Comparison of ENCODE assay signal across 30 cellular contexts in genomic region chr5:151614565-151614964, GRCh38. TPM values are rescaled to one million over a fixed set of nuclear protein-coding genes. Genes with fewer than 3 reads are reported as not detected.
A peak's percentile ranks its signal among the peaks of the same experiment; 100 is the strongest.
DNase-seq lines count a peak whose midpoint lies in the region; ATAC-seq, FAIRE-seq and TF ChIP-seq lines count a peak whose summit lies in the region.
"Had no signal": no experiment of that assay in that cellular context is flagged by ENCODE, and none has a peak within 500 bp of the region (broad histone marks: within the 10 kb centered on the region; RNA-seq: fewer than 3 reads in every experiment).

No MANE protein-coding gene starts in this region.

- H3K27me3 ChIP-seq in trophoblast cell (ENCODE audit: insufficient read depth, low read length) = no peaks in the 10 kb centered on the region
- no peaks in the 10 kb centered on the region for H3K27me3 ChIP-seq in pancreas
- H3K27me3 ChIP-seq: tibial nerve had no signal

- WGBS in trophoblast cell (ENCODE audit: extremely low coverage, insufficient coverage, insufficient read length) = no CpG with 5 or more reads among the region's 7 CpGs
- 44 to 61% methylated on average over 7 of the region's 7 CpGs for WGBS in pancreas, 2 donors

- TF ChIP-seq CTCF in pancreas (IDR thresholded peaks at IDR 0.05) = no peak

- no peaks in the 10 kb centered on the region for H3K9me3 ChIP-seq in trophoblast cell (ENCODE audit: insufficient read depth, low read depth, low read length)
- H3K9me3 ChIP-seq in pancreas = no peaks in the 10 kb centered on the region
- H3K9me3 ChIP-seq: Caco-2, prostate gland, tibial nerve had no signal

- H3K27ac ChIP-seq in epithelial cell of prostate = peak overlapping the region; percentile 87
- H3K27ac ChIP-seq in trophoblast cell (ENCODE audit: low read depth, low read length) = no peak overlapping the region
- no peak overlapping the region for H3K27ac ChIP-seq in pancreas
- H3K27ac ChIP-seq: 22Rv1, prostate gland, tibial nerve, VCaP had no signal

- no peak overlapping the region for H3K23ac ChIP-seq in trophoblast cell (ENCODE audit: low read length)

- H3K18ac ChIP-seq in trophoblast cell (ENCODE audit: low read length) = peak overlapping the region; percentile 25

- H3K4ac ChIP-seq in trophoblast cell (ENCODE audit: low read depth, low read length) = no peak overlapping the region

- peaks cover 16 to 31% of the 10 kb centered on the region in 2 experiments for H3K4me1 ChIP-seq in trophoblast cell (ENCODE audit: control insufficient read depth in 1 of 2, insufficient read depth in 2 of 2, low read length in 2 of 2)
- no peaks in the 10 kb centered on the region for H3K4me1 ChIP-seq in pancreas
- H3K4me1 ChIP-seq: prostate gland, tibial nerve had no signal

- no peak overlapping the region for H2BK12ac ChIP-seq in trophoblast cell (ENCODE audit: low read length)

- no peak overlapping the region for H4K12ac ChIP-seq in trophoblast cell (ENCODE audit: low read depth, low read length)

- H2AK5ac ChIP-seq in trophoblast cell (ENCODE audit: low read length) = no peak overlapping the region

- H3K4me3 ChIP-seq in trophoblast cell (ENCODE audit: low read depth, low read length) (no peak overlapping the region), pancreas (no peak overlapping the region)
- H3K4me3 ChIP-seq: prostate gland, tibial nerve had no signal

- H3K36me3 ChIP-seq in trophoblast cell (ENCODE audit: control insufficient read depth in 1 of 2, insufficient read depth in 2 of 2, low read length in 2 of 2) (no peaks in the 10 kb centered on the region), pancreas (no peaks in the 10 kb centered on the region)
- H3K36me3 ChIP-seq: prostate gland, tibial nerve had no signal

- no peak overlapping the region for H2AFZ ChIP-seq in trophoblast cell (ENCODE audit: insufficient read depth, low read length, poor library complexity)

- ATAC-seq in pancreas = no peak
- ATAC-seq: left ventricle myocardium superior, Panc1, sciatic nerve had no signal

- peak overlapping the region; percentile 69 for H3K14ac ChIP-seq in trophoblast cell (ENCODE audit: low read length)

- no peak for FAIRE-seq in pancreas (lab: Jason Lieb, UNC)

- no peak overlapping the region for H3K9ac ChIP-seq in trophoblast cell (ENCODE audit: low read length)

- H3K4me2 ChIP-seq in trophoblast cell (ENCODE audit: low read length) = no peak overlapping the region

- no peak overlapping the region for H4K8ac ChIP-seq in trophoblast cell (ENCODE audit: low read depth, low read length)

- peaks cover 3% of the 10 kb centered on the region for H3K79me2 ChIP-seq in trophoblast cell (ENCODE audit: control insufficient read depth, insufficient read depth, low read length, poor library complexity)

- DNase-seq in DMS 273 (lab: John Stamatoyannopoulos, UW; ENCODE audit: unreplicated experiment) (peak; percentile 15), DMS 273 treated with DMSO at 0.1 percent for 48 hours (lab: John Stamatoyannopoulos, UW) (no peak), M059J (ENCODE audit: low read depth) (peak; percentile 37), epithelial cell of prostate (ENCODE audit: low read depth, low spot score) (no peak), trophoblast cell (no peak), RKO (ENCODE audit: low spot score) (no peak), AML-193 (lab: John Stamatoyannopoulos, UW) (no peak), pancreas (no peak)
- DNase-seq: activated CD4-positive, alpha-beta T cell treated with anti-CD3 and anti-CD28 coated beads for 4 hours; activated naive CD4-positive, alpha-beta T cell treated with anti-CD3 and anti-CD28 coated beads, Interleukin-2, amount 50 U/mL, for 16 hours; activated T-cell treated with anti-CD3 and anti-CD28 coated beads for 4 hours; amniotic stem cell; C1 segment of cervical spinal cord; DMS79; GDM1; IMR-90; left ventricle myocardium superior; NCI-H1092 treated with DMSO at 0.1 percent for 48 hours; NCI-H187; NCI-H524; stimulated activated CD4-positive, alpha-beta T cell treated with anti-CD3 and anti-CD28 coated beads, Interleukin-4, amount 100 ng/mL, for 24 hours; SW 1271; T-helper 9 cell had no signal

- H4K91ac ChIP-seq in trophoblast cell (ENCODE audit: low read depth, low read length) = peak overlapping the region; percentile 52

- H3K79me1 ChIP-seq in trophoblast cell (ENCODE audit: low read length) = peaks cover 7% of the 10 kb centered on the region

- intact Hi-C loops in pancreas (cut with DNase I) = no loop called here

- peak overlapping the region; percentile 37 for H2BK120ac ChIP-seq in trophoblast cell (ENCODE audit: insufficient read depth, low read length, poor library complexity)

- no peak overlapping the region for H2BK5ac ChIP-seq in trophoblast cell (ENCODE audit: low read depth, low read length, poor library complexity)

RNA-seq across cellular contexts. Expression of gene FAT2, which starts 23.4 kb away (rescaled TPM):
- 0.05 and 0.17 TPM in 2 replicates for total RNA-seq in M059J (2014; rRNA removed; shearing (Covaris generic))
- polyA plus RNA-seq in trophoblast cell (2013) = 0.26 and 0.30 TPM in 2 replicates
- under 1 TPM in 3 of 6 donors, not detected in 3; under 0.01 to 0.06 (median 0.06) TPM for total RNA-seq in pancreas
- under 1 TPM in 1 of 2 donors, not detected in 1; under 0.01 TPM for polyA plus RNA-seq in pancreas
- total RNA-seq: left ventricle myocardium superior had no signal

Comparison
In these comparisons a context has a peak if more than half of its experiments do, and no peak if none do; other contexts are left out.
1. DNase-seq: peak in DMS 273 (single experiment) and M059J (single experiment); none in DMS 273 treated with DMSO at 0.1 percent for 48 hours (single experiment), epithelial cell of prostate (single experiment), trophoblast cell (0 of 2), RKO (single experiment), AML-193 (0 of 2) and pancreas (0 of 6).